Comparison of ENCODE assay signal across 11 cellular contexts in genomic region chr17:75242461-75243042, GRCh38. TPM values are rescaled to one million over a fixed set of nuclear protein-coding genes. Genes with fewer than 3 reads are reported as not detected.
DNase-seq lines count a peak whose midpoint lies in the region; ATAC-seq and TF ChIP-seq lines count a peak whose summit lies in the region.
"Had no signal": no experiment of that assay in that cellular context is flagged by ENCODE, and none has a peak within 500 bp of the region (broad histone marks: within the 10 kb centered on the region; RNA-seq: fewer than 3 reads in every experiment).

No MANE protein-coding gene starts in this region.

- H3K27me3 Mint-ChIP-seq in CD8-positive, alpha-beta T cell (ENCODE audit: low read depth), result no peaks in the 10 kb centered on the region
- no peaks in the 10 kb centered on the region for H3K27me3 Mint-ChIP-seq in natural killer cell treated with Interleukin-12 subunit alpha and Interleukin-12 subunit beta and Interleukin-15 and Interleukin-18, amount 100 ng/mL, for 72 hours

- peak in 2 of 7 experiments; percentile 34 to 75 for DNase-seq in CD8-positive, alpha-beta T cell
- DNase-seq in activated T-helper 1 cell treated with Interleukin-2 at 50 U/mL for 16 hours (ENCODE audit: low read depth) (peak; percentile 25), NCI-H146 (lab: John Stamatoyannopoulos, UW) (no peak), NCI-H2081 treated with DMSO at 0.1 percent for 48 hours (lab: John Stamatoyannopoulos, UW) (no peak), AG08395 (ENCODE audit: low spot score) (no peak), mammary epithelial cell (no peak)
- DNase-seq in natural killer cell treated with Interleukin-12 subunit alpha and Interleukin-12 subunit beta and Interleukin-15 and Interleukin-18, amount 100 ng/mL, for 72 hours (ENCODE audit: low spot score), result peak; percentile 70
- DNase-seq: DND-41, MV-4-11, NCI-H82 had no signal

- no peaks in the 10 kb centered on the region for H3K9me3 Mint-ChIP-seq in CD8-positive, alpha-beta T cell
- no peaks in the 10 kb centered on the region for H3K9me3 Mint-ChIP-seq in natural killer cell treated with Interleukin-12 subunit alpha and Interleukin-12 subunit beta and Interleukin-15 and Interleukin-18, amount 100 ng/mL, for 72 hours

- H3K36me3 Mint-ChIP-seq in CD8-positive, alpha-beta T cell, result peaks cover 82% of the 10 kb centered on the region
- peaks cover 6% of the 10 kb centered on the region for H3K36me3 Mint-ChIP-seq in natural killer cell treated with Interleukin-12 subunit alpha and Interleukin-12 subunit beta and Interleukin-15 and Interleukin-18, amount 100 ng/mL, for 72 hours

- CTCF ChIA-PET in CD8-positive, alpha-beta T cell (lab: Charles Lee), result interaction anchor here (0.8 to 1.6 kb wide), 5 partner anchors 16 to 128 kb away, joined by 3 to 8 read pairs (median 3); partner anchors contain the start of gene MIF4GD
- CTCF ChIA-PET in mammary epithelial cell (lab: Charles Lee; ENCODE audit: low non-redundant PET), result no interaction called here

- peaks cover 74% of the 10 kb centered on the region for H3K36me3 ChIP-seq in CD8-positive, alpha-beta T cell (ENCODE audit: insufficient read depth, low read length)
- H3K36me3 ChIP-seq in mammary epithelial cell (ENCODE audit: insufficient read depth, low read length), result peaks cover 17% of the 10 kb centered on the region

- H3K9ac ChIP-seq in mammary epithelial cell (ENCODE audit: insufficient read depth, low read length), result no peak overlapping the region

- POLR2A ChIA-PET in CD8-positive, alpha-beta T cell (lab: Charles Lee), result interaction anchor here (1.6 kb wide), 1 partner anchor 28 kb away, joined by 5 read pairs; the partner anchor contains the start of gene MIF4GD

- peak overlapping the region; percentile 23 for H3K4me3 Mint-ChIP-seq in CD8-positive, alpha-beta T cell
- peak overlapping the region; percentile 62 for H3K4me3 Mint-ChIP-seq in natural killer cell treated with Interleukin-12 subunit alpha and Interleukin-12 subunit beta and Interleukin-15 and Interleukin-18, amount 100 ng/mL, for 72 hours

- TF ChIP-seq CTCF in CD8-positive, alpha-beta T cell (IDR thresholded peaks at IDR 0.05), result no peak
- no peak for TF ChIP-seq CTCF in mammary epithelial cell (conservative IDR thresholded peaks at IDR 0.05 in 1 of 2, IDR thresholded peaks at IDR 0.05 in 1 of 2; ENCODE audit: extremely low read depth in 1 of 2, insufficient read depth in 1 of 2, low read depth in 1 of 2, low read length in 2 of 2)

- peaks cover 6% of the 10 kb centered on the region for H3K4me1 ChIP-seq in CD8-positive, alpha-beta T cell (ENCODE audit: insufficient read depth, low read length)
- peaks cover 5% of the 10 kb centered on the region for H3K4me1 ChIP-seq in mammary epithelial cell (ENCODE audit: insufficient read depth, low read length)

- H3K4me2 ChIP-seq in mammary epithelial cell (ENCODE audit: insufficient read depth, low read depth, low read length), result no peak overlapping the region

- ATAC-seq in CD8-positive, alpha-beta T cell, result peak; percentile 71
- ATAC-seq in HG02610 (IDR thresholded peaks at IDR 0.05; ENCODE audit: unreplicated experiment), result peak; percentile 35
- peak; percentile 52 to 72 for ATAC-seq in natural killer cell treated with Interleukin-12 subunit alpha and Interleukin-12 subunit beta and Interleukin-15 and Interleukin-18, amount 100 ng/mL, for 72 hours

- dilution Hi-C loops in mammary epithelial cell (cut with HindIII; ENCODE audit: low sequenced_read_pairs), result no loop called here

- peaks cover 3% of the 10 kb centered on the region for H3K79me2 ChIP-seq in mammary epithelial cell (ENCODE audit: insufficient read depth, low read length)

- H3K4me1 Mint-ChIP-seq in CD8-positive, alpha-beta T cell (ENCODE audit: low read depth), result peaks cover 29% of the 10 kb centered on the region
- peaks cover 20 to 42% of the 10 kb centered on the region in 2 donors for H3K4me1 Mint-ChIP-seq in natural killer cell treated with Interleukin-12 subunit alpha and Interleukin-12 subunit beta and Interleukin-15 and Interleukin-18, amount 100 ng/mL, for 72 hours (ENCODE audit: low read depth in 2 of 2)

- H3K27ac ChIP-seq in CD8-positive, alpha-beta T cell (ENCODE audit: low read depth, low read length), result peak overlapping the region; percentile 22
- H3K27ac ChIP-seq in mammary epithelial cell (ENCODE audit: insufficient read depth, low read depth, low read length), result no peak overlapping the region

- intact Hi-C loops in CD8-positive, alpha-beta T cell (cut with DNase I, micrococcal nuclease), result loop anchor here in 1 of 2 experiments (2.0 kb wide), 1 partner anchor 18 kb away; the partner anchor contains the start of genes GGA3 and MRPS7
- intact Hi-C loops in mammary epithelial cell (cut with micrococcal nuclease), result no loop called here

- in situ Hi-C loops in mammary epithelial cell (cut with MboI; ENCODE audit: low sequenced_read_pairs in 2 of 2), result no loop called here

- H3K9me3 ChIP-seq in CD8-positive, alpha-beta T cell (ENCODE audit: low read length), result no peaks in the 10 kb centered on the region
- H3K9me3 ChIP-seq in mammary epithelial cell (replicated peaks; ENCODE audit: insufficient read depth, low read length), result no peaks in the 10 kb centered on the region

- no TSS peak for BruUV-seq in mammary epithelial cell (replicated peaks; lab: Mats Ljungman, UMichigan)

- H3K27ac Mint-ChIP-seq in CD8-positive, alpha-beta T cell, result peak overlapping the region; percentile 94
- H3K27ac Mint-ChIP-seq in natural killer cell treated with Interleukin-12 subunit alpha and Interleukin-12 subunit beta and Interleukin-15 and Interleukin-18, amount 100 ng/mL, for 72 hours, result peak overlapping the region; percentile 77 to 86

- H2AFZ ChIP-seq in mammary epithelial cell (ENCODE audit: low read depth, low read length), result no peak overlapping the region

- H4K20me1 ChIP-seq in mammary epithelial cell (ENCODE audit: insufficient read depth, low read length), result no peaks in the 10 kb centered on the region

- 95% methylated on average over 14 of the region's 17 CpGs for WGBS in mammary epithelial cell (ENCODE audit: low coverage, missing lambda C conversion rate)

- no peaks in the 10 kb centered on the region for H3K27me3 ChIP-seq in CD8-positive, alpha-beta T cell (ENCODE audit: insufficient read depth, low read length)
- no peaks in the 10 kb centered on the region for H3K27me3 ChIP-seq in mammary epithelial cell (ENCODE audit: insufficient read depth, low read length)

- H3K4me3 ChIP-seq in CD8-positive, alpha-beta T cell (ENCODE audit: low read depth, low read length), result no peak overlapping the region
- H3K4me3 ChIP-seq in mammary epithelial cell (replicated peaks in 1 of 3; ENCODE audit: insufficient read depth in 1 of 3, low read depth in 2 of 3, low read length in 3 of 3), result no peak overlapping the region

RNA-seq across cellular contexts. Expression of gene GGA3, which starts 18.9 kb away (rescaled TPM):
- 100 to 1,000 TPM; 103 to 107 TPM for total RNA-seq in CD8-positive, alpha-beta T cell
- total RNA-seq in natural killer cell treated with Interleukin-12 subunit alpha and Interleukin-12 subunit beta and Interleukin-15 and Interleukin-18, amount 100 ng/mL, for 72 hours, result 100 to 1,000 TPM in 1 of 2 donors, 10 to 100 TPM in 1; 77.3 to 111 TPM
- 10 to 100 TPM in 1 of 2 donors, 1 to 10 TPM in 1; 9.7 to 30.9 TPM for total RNA-seq in mammary epithelial cell
- 20.2 TPM for polyA plus RNA-seq in mammary epithelial cell
- polyA minus RNA-seq in mammary epithelial cell, result 21.6 TPM

RNA-seq across cellular contexts. Expression of gene MRPS7, which starts 19.1 kb away (rescaled TPM):
- total RNA-seq in CD8-positive, alpha-beta T cell, result 10 to 100 TPM; 42.0 to 43.9 TPM
- total RNA-seq in natural killer cell treated with Interleukin-12 subunit alpha and Interleukin-12 subunit beta and Interleukin-15 and Interleukin-18, amount 100 ng/mL, for 72 hours, result 10 to 100 TPM; 76.4 to 82.8 TPM
- 10 to 100 TPM; 36.0 to 55.5 TPM for total RNA-seq in mammary epithelial cell
- polyA plus RNA-seq in mammary epithelial cell, result 77.7 TPM
- polyA minus RNA-seq in mammary epithelial cell, result 122 TPM

RNA-seq across cellular contexts. Expression of gene MIF4GD, which starts 28.5 kb away (rescaled TPM):
- total RNA-seq in CD8-positive, alpha-beta T cell, result 10 to 100 TPM; 30.9 to 32.7 TPM
- 10 to 100 TPM; 32.3 to 35.2 TPM for total RNA-seq in natural killer cell treated with Interleukin-12 subunit alpha and Interleukin-12 subunit beta and Interleukin-15 and Interleukin-18, amount 100 ng/mL, for 72 hours
- total RNA-seq in mammary epithelial cell, result 10 to 100 TPM in 1 of 2 donors, 1 to 10 TPM in 1; 9.7 to 14.6 TPM
- 21.0 TPM for polyA plus RNA-seq in mammary epithelial cell
- 10.6 TPM for polyA minus RNA-seq in mammary epithelial cell

RNA-seq across cellular contexts. Expression of gene NUP85, which starts 37.1 kb away (rescaled TPM):
- 10 to 100 TPM; 57.4 to 65.3 TPM for total RNA-seq in CD8-positive, alpha-beta T cell
- 100 to 1,000 TPM in 1 of 2 donors, 10 to 100 TPM in 1; 94.1 to 202 TPM for total RNA-seq in natural killer cell treated with Interleukin-12 subunit alpha and Interleukin-12 subunit beta and Interleukin-15 and Interleukin-18, amount 100 ng/mL, for 72 hours
- total RNA-seq in mammary epithelial cell, result 10 to 100 TPM; 28.2 to 60.8 TPM
- polyA plus RNA-seq in mammary epithelial cell, result 75.8 TPM
- 144 TPM for polyA minus RNA-seq in mammary epithelial cell

RNA-seq across cellular contexts. Expression of gene SLC25A19, which starts 46.7 kb away (rescaled TPM):
- total RNA-seq in CD8-positive, alpha-beta T cell, result 10 to 100 TPM; 14.4 to 14.8 TPM
- total RNA-seq in natural killer cell treated with Interleukin-12 subunit alpha and Interleukin-12 subunit beta and Interleukin-15 and Interleukin-18, amount 100 ng/mL, for 72 hours, result 100 to 1,000 TPM in 1 of 2 donors, 10 to 100 TPM in 1; 53.0 to 140 TPM
- total RNA-seq in mammary epithelial cell, result 10 to 100 TPM in 1 of 2 donors, 1 to 10 TPM in 1; 4.5 to 12.1 TPM
- polyA plus RNA-seq in mammary epithelial cell, result 14.8 TPM
- polyA minus RNA-seq in mammary epithelial cell, result 30.3 TPM

Comparison
In these comparisons a context has a peak if more than half of its experiments do, and no peak if none do; other contexts are left out.
1. DNase-seq: peak in activated T-helper 1 cell treated with Interleukin-2 at 50 U/mL for 16 hours (single experiment) and natural killer cell treated with Interleukin-12 subunit alpha and Interleukin-12 subunit beta and Interleukin-15 and Interleukin-18, amount 100 ng/mL, for 72 hours (single experiment); none in NCI-H146 (single experiment), NCI-H2081 treated with DMSO at 0.1 percent for 48 hours (single experiment), AG08395 (single experiment) and mammary epithelial cell (single experiment).
2. Peak in every context shown above with its lines, with median percentiles within 50 percentile points of each other: ATAC-seq.